Comparison of ENCODE assay signal across 13 cellular contexts in genomic region chr5:136811551-136811950, GRCh38.
A peak's percentile ranks its signal among the peaks of the same experiment; 100 is the strongest.
DNase-seq lines count a peak whose midpoint lies in the region; ATAC-seq and TF ChIP-seq lines count a peak whose summit lies in the region.
"Had no signal": no experiment of that assay in that cellular context is flagged by ENCODE, and none has a peak within 500 bp of the region (broad histone marks: within the 10 kb centered on the region; RNA-seq: fewer than 3 reads in every experiment).

No MANE protein-coding gene starts in this region.

- TF ChIP-seq POLR2A in GM18505 (IDR thresholded peaks at IDR 0.05; ENCODE audit: borderline replicate concordance, extremely low read depth, insufficient read depth, insufficient read length) (no peak), transverse colon (IDR thresholded peaks at IDR 0.05) (no peak)

- no peak for ATAC-seq in GM18505 (IDR thresholded peaks at IDR 0.05; ENCODE audit: unreplicated experiment)
- ATAC-seq: stimulated activated naive CD8-positive, alpha-beta T cell treated with anti-CD3 and anti-CD28 coated beads, Interleukin-15, Interleukin-2, amounts not matched to agents 100 U/mL and 50 U/mL, for 24 hours had no signal

- H3K4me2 ChIP-seq in hepatocyte, result no peak overlapping the region
- H3K4me2 ChIP-seq: BLaER1 treated with 17β-estradiol and CSF1 and Interleukin-3, amounts not matched to agents 10 nM and 100 nM had no signal

- no peaks in the 10 kb centered on the region for H4K20me1 ChIP-seq in hepatocyte (ENCODE audit: insufficient read depth, poor library complexity, severe bottlenecking)
- H4K20me1 ChIP-seq: BLaER1 treated with 17β-estradiol and CSF1 and Interleukin-3, amounts not matched to agents 10 nM and 100 nM had no signal

- in situ Hi-C loops in astrocyte of the cerebellum (cut with HindIII; ENCODE audit: low sequenced_read_pairs) (loop anchor here (25.0 kb wide), 1 partner anchor 701 kb away; no protein-coding TSS in a partner anchor), transverse colon (cut with MboI; ENCODE audit: low pct_ligation_motif_present in 1 of 4, low pct_unique_long_range_greater_than_20kb in 1 of 4, low sequenced_read_pairs in 3 of 4) (loop anchor here in 1 of 4 donors (25.0 kb wide), 1 partner anchor 401 kb away; no protein-coding TSS in a partner anchor)

- no peak overlapping the region for H2AFZ ChIP-seq in hepatocyte

- no peaks in the 10 kb centered on the region for H3K9me3 ChIP-seq in hepatocyte (ENCODE audit: low read depth)
- no peaks in the 10 kb centered on the region for H3K9me3 ChIP-seq in transverse colon
- H3K9me3 ChIP-seq: BLaER1 treated with 17β-estradiol and CSF1 and Interleukin-3, amounts not matched to agents 10 nM and 100 nM had no signal

- H3K27me3 ChIP-seq in hepatocyte (no peaks in the 10 kb centered on the region), transverse colon (no peaks in the 10 kb centered on the region)
- H3K27me3 ChIP-seq: BLaER1 treated with 17β-estradiol and CSF1 and Interleukin-3, amounts not matched to agents 10 nM and 100 nM had no signal

- no peaks in the 10 kb centered on the region for H3K4me1 ChIP-seq in hepatocyte (ENCODE audit: insufficient read depth)
- no peaks in the 10 kb centered on the region for H3K4me1 ChIP-seq in transverse colon

- no peaks in the 10 kb centered on the region for H3K79me2 ChIP-seq in hepatocyte

- H3K4me3 ChIP-seq in HFF-Myc (replicated peaks; ENCODE audit: low read depth, low read length) (no peak overlapping the region), astrocyte of the cerebellum (ENCODE audit: low read depth, low read length) (no peak overlapping the region), hepatocyte (no peak overlapping the region), transverse colon (no peak overlapping the region)
- H3K4me3 ChIP-seq: BLaER1 treated with 17β-estradiol and CSF1 and Interleukin-3, amounts not matched to agents 10 nM and 100 nM had no signal

- intact Hi-C loops in transverse colon (cut with DNase I; ENCODE audit: low total_unique reads) (no loop called here), posterior vena cava (cut with DNase I) (no loop called here)

- H3K9me2 ChIP-seq in hepatocyte (replicated peaks; ENCODE audit: insufficient read depth), result no peaks in the 10 kb centered on the region

- WGBS in hepatocyte (ENCODE audit: low lambda C conversion rate, missing lambda C conversion rate), result 85% methylated on average over 2 of the region's 2 CpGs
- WGBS in transverse colon (ENCODE audit: low coverage in 1 of 2), 2 donors, result 0 to 59% methylated on average over 1 to 2 of the region's 2 CpGs

- no peak overlapping the region for H3K27ac ChIP-seq in hepatocyte
- H3K27ac ChIP-seq in transverse colon, result no peak overlapping the region
- H3K27ac ChIP-seq: BLaER1 treated with 17β-estradiol and CSF1 and Interleukin-3, amounts not matched to agents 10 nM and 100 nM had no signal

- no peak for TF ChIP-seq EP300 in transverse colon (IDR thresholded peaks at IDR 0.05; ENCODE audit: low read depth)

- no peak for TF ChIP-seq CTCF in HFF-Myc (IDR thresholded peaks at IDR 0.05; ENCODE audit: low read depth, low read length, missing control alignments)
- TF ChIP-seq CTCF in astrocyte of the cerebellum (IDR thresholded peaks at IDR 0.05; ENCODE audit: low read depth, low read length, missing control alignments), result no peak
- no peak for TF ChIP-seq CTCF in hepatocyte (IDR thresholded peaks at IDR 0.05; ENCODE audit: poor library complexity)
- no peak for TF ChIP-seq CTCF in transverse colon (IDR thresholded peaks at IDR 0.05)

- no peaks in the 10 kb centered on the region for H3K36me3 ChIP-seq in hepatocyte (replicated peaks; ENCODE audit: insufficient read depth, low read depth)
- no peaks in the 10 kb centered on the region for H3K36me3 ChIP-seq in transverse colon
- H3K36me3 ChIP-seq: BLaER1 treated with 17β-estradiol and CSF1 and Interleukin-3, amounts not matched to agents 10 nM and 100 nM had no signal

- peak; percentile 91 for DNase-seq in A172 (ENCODE audit: low spot score)
- peak; percentile 75 for DNase-seq in HFF-Myc (ENCODE audit: extremely low read depth, low read depth)
- DNase-seq in astrocyte of the cerebellum (ENCODE audit: low read depth), result peak; percentile 76
- DNase-seq in hepatocyte (ENCODE audit: low spot score), result peak; percentile 13
- no peak for DNase-seq in transverse colon
- DNase-seq in activated CD4-positive, alpha-beta T cell treated with anti-CD3 and anti-CD28 coated beads for 48 hours, result no peak
- no peak for DNase-seq in posterior vena cava (ENCODE audit: low spot score)
- DNase-seq: activated B cell treated with CpG ODN at 0.5 μM for 24 hours; NCI-H1092; OCI-M1; stimulated activated naive CD8-positive, alpha-beta T cell treated with anti-CD3 and anti-CD28 coated beads, Interleukin-15, Interleukin-2, amounts not matched to agents 100 U/mL and 50 U/mL, for 24 hours had no signal

Comparison
In these comparisons a context has a peak if more than half of its experiments do, and no peak if none do; other contexts are left out.
1. DNase-seq: peak in A172 (single experiment), HFF-Myc (single experiment), astrocyte of the cerebellum (single experiment) and hepatocyte (single experiment); none in transverse colon (single experiment), activated CD4-positive, alpha-beta T cell treated with anti-CD3 and anti-CD28 coated beads for 48 hours (single experiment) and posterior vena cava (single experiment).